In genomic region chr2:143730155-143730949, GRCh38 we compare ENCODE assay signal across 8 cellular contexts.
DNase-seq lines count a peak whose midpoint lies in the region; ATAC-seq and TF ChIP-seq lines count a peak whose summit lies in the region.

No MANE protein-coding gene starts in this region.

- H2BK5ac ChIP-seq in mesendoderm (ENCODE audit: low read length) = no peak overlapping the region

- no peak overlapping the region for H3K56ac ChIP-seq in mesendoderm (ENCODE audit: low read length)

- H3K27ac Mint-ChIP-seq in central memory CD8-positive, alpha-beta T cell (ENCODE audit: low read depth) = peak overlapping the region; percentile 89

- no peak overlapping the region for H4K5ac ChIP-seq in mesendoderm (ENCODE audit: low read length)

- no peaks in the 10 kb centered on the region for H3K79me1 ChIP-seq in mesendoderm (ENCODE audit: low read length)

- H2BK15ac ChIP-seq in mesendoderm (replicated peaks; ENCODE audit: low read depth) = no peak overlapping the region

- no peaks in the 10 kb centered on the region for H3K4me1 ChIP-seq in mesendoderm (ENCODE audit: control insufficient read depth, low read depth, low read length)

- no peak overlapping the region for H3K18ac ChIP-seq in mesendoderm (ENCODE audit: low read length)

- peak overlapping the region; percentile 10 for H3K4me3 Mint-ChIP-seq in central memory CD8-positive, alpha-beta T cell

- no peak overlapping the region for H3K4me2 ChIP-seq in mesendoderm (ENCODE audit: low read length)

- no peak overlapping the region for H4K8ac ChIP-seq in mesendoderm (ENCODE audit: low read depth, low read length)

- H3K79me2 ChIP-seq in mesendoderm (ENCODE audit: control insufficient read depth, insufficient read depth, low read length) = no peaks in the 10 kb centered on the region

- H3K4me1 Mint-ChIP-seq in central memory CD8-positive, alpha-beta T cell = peaks cover 63% of the 10 kb centered on the region

- no peak overlapping the region for H3K4me3 ChIP-seq in mesendoderm (ENCODE audit: low read length)

- no peaks in the 10 kb centered on the region for H3K27me3 Mint-ChIP-seq in central memory CD8-positive, alpha-beta T cell

- TF ChIP-seq CTCF in GM13977 (IDR thresholded peaks at IDR 0.05; ENCODE audit: extremely low read depth, insufficient read depth, missing control alignments) = no peak

- no peak overlapping the region for H2BK120ac ChIP-seq in mesendoderm (ENCODE audit: low read depth, low read length)

- peak; percentile 45 for DNase-seq in GM13977 (ENCODE audit: low spot score)
- peak; percentile 15 for DNase-seq in HS-27A (ENCODE audit: low read depth)
- no peak for DNase-seq in central memory CD8-positive, alpha-beta T cell (ENCODE audit: low spot score in 2 of 2)
- no peak for DNase-seq in cerebellar nuclear complex (lab: John Stamatoyannopoulos, UW)
- no peak for DNase-seq in mesendoderm
- DNase-seq in midbrain (lab: John Stamatoyannopoulos, UW) = no peak
- no peak for DNase-seq in COR-L47 (lab: John Stamatoyannopoulos, UW)

- H3K36me3 Mint-ChIP-seq in central memory CD8-positive, alpha-beta T cell (ENCODE audit: insufficient read depth) = peaks cover 14% of the 10 kb centered on the region

- H3K36me3 ChIP-seq in mesendoderm (ENCODE audit: control insufficient read depth, insufficient read depth, low read length) = no peaks in the 10 kb centered on the region

- no peak overlapping the region for H3K27ac ChIP-seq in mesendoderm (ENCODE audit: low read depth, low read length)

- no peak overlapping the region for H2AK5ac ChIP-seq in mesendoderm (ENCODE audit: low read length)

- H3K9me3 Mint-ChIP-seq in central memory CD8-positive, alpha-beta T cell = no peaks in the 10 kb centered on the region

- H3K23ac ChIP-seq in mesendoderm (ENCODE audit: low read length) = no peak overlapping the region

- peak; percentile 80 for ATAC-seq in GM21528 (IDR thresholded peaks at IDR 0.05; ENCODE audit: low FRiP score, unreplicated experiment)
- peak; percentile 63 for ATAC-seq in central memory CD8-positive, alpha-beta T cell (replicated peaks; ENCODE audit: extremely low read depth, poor library complexity, severe bottlenecking)

- no peaks in the 10 kb centered on the region for H3K27me3 ChIP-seq in mesendoderm (ENCODE audit: insufficient read depth, low read length, poor library complexity)

- H3K9ac ChIP-seq in mesendoderm (ENCODE audit: low read length) = no peak overlapping the region

- in situ Hi-C loops in GM13977 (cut with MboI; ENCODE audit: low pct_unique_long_range_greater_than_20kb, low sequenced_read_pairs, unreplicated experiment) = no loop called here

- no CpG with 5 or more reads among the region's 6 CpGs for WGBS in mesendoderm (ENCODE audit: extremely low coverage, insufficient coverage, low lambda C conversion rate)

- H3K4ac ChIP-seq in mesendoderm (ENCODE audit: low read depth, low read length) = no peak overlapping the region

Comparison
In these comparisons a context has a peak if more than half of its experiments do, and no peak if none do; other contexts are left out.
1. DNase-seq: peak in GM13977 (single experiment) and HS-27A (single experiment); none in central memory CD8-positive, alpha-beta T cell (0 of 2), cerebellar nuclear complex (0 of 2), mesendoderm (single experiment), midbrain (single experiment) and COR-L47 (single experiment).